Comparison of ENCODE assay signal across 9 cellular contexts in genomic region chr2:68318686-68319396, GRCh38. TPM values are rescaled to one million over a fixed set of nuclear protein-coding genes. Genes with fewer than 3 reads are reported as not detected.
DNase-seq lines count a peak whose midpoint lies in the region; ATAC-seq and TF ChIP-seq lines count a peak whose summit lies in the region.
"Had no signal": no experiment of that assay in that cellular context is flagged by ENCODE, and none has a peak within 500 bp of the region (broad histone marks: within the 10 kb centered on the region; RNA-seq: fewer than 3 reads in every experiment).

No MANE protein-coding gene starts in this region.

- H3K36me3 Mint-ChIP-seq in T-cell (no peaks in the 10 kb centered on the region), neural progenitor cell (peaks cover 13% of the 10 kb centered on the region)

- peak overlapping the region; percentile 81 for H3K4me2 ChIP-seq in neural progenitor cell

- peaks cover 7% of the 10 kb centered on the region for H3F3A ChIP-seq in neural progenitor cell (ENCODE audit: low read depth)

- DNase-seq in T-cell (no peak), fibroblast of villous mesenchyme (ENCODE audit: low read depth) (peak; percentile 25), neural progenitor cell (ENCODE audit: low spot score) (peak; percentile 41), T-helper 9 cell (no peak), SIG-M5 (lab: John Stamatoyannopoulos, UW) (no peak), T-helper 2 cell (no peak), NCI-H2081 (lab: John Stamatoyannopoulos, UW) (no peak)

- H3K36me3 ChIP-seq in neural progenitor cell = no peaks in the 10 kb centered on the region

- TF ChIP-seq CTCF in fibroblast of villous mesenchyme (IDR thresholded peaks at IDR 0.05; ENCODE audit: insufficient read depth, low read depth, low read length) (peak; percentile 3), neural progenitor cell (IDR thresholded peaks at IDR 0.05) (no peak)

- no peak overlapping the region for H3K9ac ChIP-seq in neural progenitor cell

- no peaks in the 10 kb centered on the region for H4K20me1 ChIP-seq in neural progenitor cell (ENCODE audit: low read depth)

- CTCF ChIA-PET in T-cell (lab: Charles Lee) = interaction anchor here in 1 of 2 donors (0.6 kb wide), 1 partner anchor 190 kb away, joined by 3 read pairs; no protein-coding TSS in a partner anchor

- no peaks in the 10 kb centered on the region for H3K79me2 ChIP-seq in neural progenitor cell (ENCODE audit: low read depth)

- peaks cover 82% of the 10 kb centered on the region for H3K27me3 ChIP-seq in neural progenitor cell

- H3K4me3 Mint-ChIP-seq in T-cell (peak overlapping the region; percentile 57 to 72 (median 67)), neural progenitor cell (peak overlapping the region; percentile 90)

- H3K4me1 Mint-ChIP-seq in T-cell = peaks cover 0 to 14% (median 9%) of the 10 kb centered on the region in 3 donors
- H3K4me1 Mint-ChIP-seq in neural progenitor cell = peaks cover 11% of the 10 kb centered on the region

- peaks cover 46 to 54% of the 10 kb centered on the region in 2 donors for H3K27me3 Mint-ChIP-seq in T-cell
- peaks cover 6% of the 10 kb centered on the region for H3K27me3 Mint-ChIP-seq in neural progenitor cell (ENCODE audit: insufficient read depth, low read depth)

- H3K27ac ChIP-seq in neural progenitor cell = no peak overlapping the region

- peaks cover 8% of the 10 kb centered on the region for H3K4me1 ChIP-seq in neural progenitor cell

- H3K27ac Mint-ChIP-seq in T-cell = no peak overlapping the region
- peak overlapping the region; percentile 76 for H3K27ac Mint-ChIP-seq in neural progenitor cell

- no peaks in the 10 kb centered on the region for H3K9me3 ChIP-seq in neural progenitor cell (ENCODE audit: low read depth)

- H3K9me3 Mint-ChIP-seq in T-cell (peaks cover 0 to 6% (median 6%) of the 10 kb centered on the region in 3 donors), neural progenitor cell (no peaks in the 10 kb centered on the region)

- no peak for ATAC-seq in T-cell (replicated peaks in 1 of 4)

- POLR2A ChIA-PET in T-cell (lab: Charles Lee) = no interaction called here

- H3K4me3 ChIP-seq in GM08714 (ENCODE audit: low read length) (peak overlapping the region; percentile 6; the same call in 1 of the 2 replicates), fibroblast of villous mesenchyme (ENCODE audit: low read depth, low read length) (peak overlapping the region; percentile 77), neural progenitor cell (peak overlapping the region; percentile 53)

- peak overlapping the region; percentile 85 for H2AFZ ChIP-seq in neural progenitor cell (replicated peaks)

RNA-seq across cellular contexts. Expression of gene CNRIP1, which starts 0.9 kb away (rescaled TPM):
- total RNA-seq in T-cell (under 1 TPM in 3 of 5 donors, not detected in 2; 0.53 to 0.63 (median 0.59) TPM), fibroblast of villous mesenchyme (24.6 and 25.1 TPM in 2 replicates), neural progenitor cell (ENCODE audit: low replicate concordance) (3.7 and 5.0 TPM in 2 replicates)

RNA-seq across cellular contexts. Expression of gene PLEK, which starts 46.2 kb away (rescaled TPM):
- total RNA-seq in T-cell (10 to 100 TPM in 4 of 5 donors, 1 to 10 TPM in 1; 5.1 to 28.4 (median 13.6) TPM), fibroblast of villous mesenchyme (not detected in 2 replicates), neural progenitor cell (ENCODE audit: low replicate concordance) (not detected in 2 replicates)
- total RNA-seq: NCI-H460 had no signal

Comparison
In these comparisons a context has a peak if more than half of its experiments do, and no peak if none do; other contexts are left out.
1. H3K4me3 ChIP-seq: peak in every context shown above with its lines; median percentile 77 in fibroblast of villous mesenchyme; 53 in neural progenitor cell; 6 in GM08714.
2. DNase-seq: peak in fibroblast of villous mesenchyme (single experiment) and neural progenitor cell (single experiment); none in T-cell (0 of 34), T-helper 9 cell (single experiment), SIG-M5 (single experiment), T-helper 2 cell (0 of 5) and NCI-H2081 (0 of 2).